Comparison of ENCODE assay signal across 1 cellular context in genomic region chr10:21290499-21291160, GRCh38.
TF ChIP-seq lines count a peak whose summit lies in the region.

No MANE protein-coding gene starts in this region.

TF ChIP-seq in GM23338, 12 proteins besides CTCF, POLR2A, EP300 and RAD21 (continued from another document):
- TF ChIP-seq REST (IDR thresholded peaks at IDR 0.05; ENCODE audit: unreplicated experiment): no peak
- no peak for TF ChIP-seq EZH2 (IDR thresholded peaks at IDR 0.05; ENCODE audit: low read depth, unreplicated experiment)
- no peak for TF ChIP-seq CREB1 (CRISPR knock-in tag; IDR thresholded peaks at IDR 0.05; ENCODE audit: low read depth)
TF ChIP-seq in GM23338: peak in this region for 0.
